Comparison of ENCODE assay signal across 14 cellular contexts in genomic region chr9:98007251-98007928, GRCh38. TPM values are rescaled to one million over a fixed set of nuclear protein-coding genes. Genes with fewer than 3 reads are reported as not detected.
A peak's percentile ranks its signal among the peaks of the same experiment; 100 is the strongest.
DNase-seq lines count a peak whose midpoint lies in the region; ATAC-seq and TF ChIP-seq lines count a peak whose summit lies in the region.
"Had no signal": no experiment of that assay in that cellular context is flagged by ENCODE, and none has a peak within 500 bp of the region (broad histone marks: within the 10 kb centered on the region; RNA-seq: fewer than 3 reads in every experiment).

No MANE protein-coding gene starts in this region.

- H3K36me3 Mint-ChIP-seq in CD4-positive, alpha-beta T cell (ENCODE audit: low read depth) = peaks cover 100% of the 10 kb centered on the region
- H3K36me3 Mint-ChIP-seq in activated T-helper 2 cell treated with anti-CD3 and anti-CD28 coated beads, Interferon-gamma antibody, Interleukin-2, Interleukin-4, amounts not matched to agents 10 μg/mL and 5 μg/mL and 100 μg/mL, durations not matched to agents 14 hours and 24 hours and 36 hours (ENCODE audit: low read depth) = peaks cover 91% of the 10 kb centered on the region

- intact Hi-C loops in CD4-positive, alpha-beta T cell (cut with DNase I, micrococcal nuclease) = no loop called here
- intact Hi-C loops in activated T-helper 2 cell treated with anti-CD3 and anti-CD28 coated beads, Interferon-gamma antibody, Interleukin-2, Interleukin-4, amounts not matched to agents 10 μg/mL and 5 μg/mL and 100 μg/mL, durations not matched to agents 14 hours and 24 hours and 36 hours (cut with micrococcal nuclease) = no loop called here
- intact Hi-C loops in ascending aorta (cut with DNase I) = no loop called here

- H3K27me3 Mint-ChIP-seq in CD4-positive, alpha-beta T cell = no peaks in the 10 kb centered on the region
- H3K27me3 Mint-ChIP-seq in activated T-helper 2 cell treated with anti-CD3 and anti-CD28 coated beads, Interferon-gamma antibody, Interleukin-2, Interleukin-4, amounts not matched to agents 10 μg/mL and 5 μg/mL and 100 μg/mL, durations not matched to agents 14 hours and 24 hours and 36 hours (ENCODE audit: low read depth) = no peaks in the 10 kb centered on the region

- no peak overlapping the region for H3K4me3 ChIP-seq in ascending aorta
- H3K4me3 ChIP-seq: esophagus squamous epithelium, right atrium auricular region had no signal

- peak; percentile 54 for ATAC-seq in CD4-positive, alpha-beta T cell (ENCODE audit: poor library complexity)
- ATAC-seq in GM18519 (IDR thresholded peaks at IDR 0.05; ENCODE audit: low FRiP score, unreplicated experiment) = no peak

- no peaks in the 10 kb centered on the region for H3K9me3 Mint-ChIP-seq in CD4-positive, alpha-beta T cell
- no peaks in the 10 kb centered on the region for H3K9me3 Mint-ChIP-seq in activated T-helper 2 cell treated with anti-CD3 and anti-CD28 coated beads, Interferon-gamma antibody, Interleukin-2, Interleukin-4, amounts not matched to agents 10 μg/mL and 5 μg/mL and 100 μg/mL, durations not matched to agents 14 hours and 24 hours and 36 hours
- H3K9me3 Mint-ChIP-seq: nephron had no signal

- H3K4me3 Mint-ChIP-seq in CD4-positive, alpha-beta T cell = no peak overlapping the region
- no peak overlapping the region for H3K4me3 Mint-ChIP-seq in activated T-helper 2 cell treated with anti-CD3 and anti-CD28 coated beads, Interferon-gamma antibody, Interleukin-2, Interleukin-4, amounts not matched to agents 10 μg/mL and 5 μg/mL and 100 μg/mL, durations not matched to agents 14 hours and 24 hours and 36 hours (ENCODE audit: low read depth)
- H3K4me3 Mint-ChIP-seq: nephron had no signal

- H3K36me3 ChIP-seq in ascending aorta = peaks cover 49 to 66% of the 10 kb centered on the region in 2 donors

- no peak for TF ChIP-seq CTCF in CD4-positive, alpha-beta T cell (IDR thresholded peaks at IDR 0.05)
- TF ChIP-seq CTCF in ascending aorta (IDR thresholded peaks at IDR 0.05) = no peak

- H3K4me1 ChIP-seq in ascending aorta = peaks cover 8 to 18% of the 10 kb centered on the region in 2 donors

- H3K9me3 ChIP-seq in CD4-positive, alpha-beta T cell (ENCODE audit: control insufficient read depth, low read length) = no peaks in the 10 kb centered on the region
- H3K9me3 ChIP-seq in ascending aorta = no peaks in the 10 kb centered on the region
- H3K9me3 ChIP-seq: esophagus squamous epithelium, right atrium auricular region had no signal

- H3K4me1 Mint-ChIP-seq in CD4-positive, alpha-beta T cell (ENCODE audit: low read depth) = peaks cover 61% of the 10 kb centered on the region
- H3K4me1 Mint-ChIP-seq in activated T-helper 2 cell treated with anti-CD3 and anti-CD28 coated beads, Interferon-gamma antibody, Interleukin-2, Interleukin-4, amounts not matched to agents 10 μg/mL and 5 μg/mL and 100 μg/mL, durations not matched to agents 14 hours and 24 hours and 36 hours (ENCODE audit: low read depth) = peaks cover 30% of the 10 kb centered on the region
- H3K4me1 Mint-ChIP-seq: nephron had no signal

- no peaks in the 10 kb centered on the region for H3K27me3 ChIP-seq in CD4-positive, alpha-beta T cell (ENCODE audit: control insufficient read depth, insufficient read depth, low read length)
- no peaks in the 10 kb centered on the region for H3K27me3 ChIP-seq in ascending aorta
- H3K27me3 ChIP-seq: esophagus squamous epithelium, right atrium auricular region had no signal

- DNase-seq in CD4-positive, alpha-beta T cell = no peak
- DNase-seq in HT1080 (ENCODE audit: low read depth) = peak; percentile 17
- no peak for DNase-seq in activated T-helper 2 cell treated with anti-CD3 and anti-CD28 coated beads, Interferon-gamma antibody, Interleukin-2, Interleukin-4, amounts not matched to agents 10 μg/mL and 5 μg/mL and 100 μg/mL, durations not matched to agents 14 hours and 24 hours and 36 hours (ENCODE audit: low spot score)
- peak; percentile 69 for DNase-seq in kidney tubule cell (ENCODE audit: low spot score)
- no peak for DNase-seq in ascending aorta (ENCODE audit: low spot score in 2 of 2)
- no peak for DNase-seq in cerebellum (ENCODE audit: low spot score)
- DNase-seq: activated gamma-delta T cell, esophagus squamous epithelium, hypothalamus, NCI-H1092, WERI-Rb-1 had no signal

- no peak overlapping the region for H3K27ac ChIP-seq in CD4-positive, alpha-beta T cell (ENCODE audit: low read depth, low read length)
- no peak overlapping the region for H3K27ac ChIP-seq in ascending aorta
- H3K27ac ChIP-seq: esophagus squamous epithelium, right atrium auricular region, WERI-Rb-1 had no signal

- CTCF ChIA-PET in CD4-positive, alpha-beta T cell (lab: Charles Lee) = interaction anchor here (1.2 kb wide), 1 partner anchor 11 kb away, joined by 3 read pairs; no protein-coding TSS in a partner anchor

- H3K27ac Mint-ChIP-seq in CD4-positive, alpha-beta T cell = peak overlapping the region; percentile 59
- peak overlapping the region; percentile 50 for H3K27ac Mint-ChIP-seq in activated T-helper 2 cell treated with anti-CD3 and anti-CD28 coated beads, Interferon-gamma antibody, Interleukin-2, Interleukin-4, amounts not matched to agents 10 μg/mL and 5 μg/mL and 100 μg/mL, durations not matched to agents 14 hours and 24 hours and 36 hours
- H3K27ac Mint-ChIP-seq: nephron had no signal

- POLR2A ChIA-PET in CD4-positive, alpha-beta T cell (lab: Charles Lee) = no interaction called here

RNA-seq across cellular contexts. Expression of gene ANP32B, which starts 24.2 kb away (rescaled TPM):
- total RNA-seq in CD4-positive, alpha-beta T cell = 100 to 1,000 TPM; 178 to 192 TPM
- total RNA-seq in HT1080 (2014; rRNA removed; shearing (Covaris generic)) = 16.8 and 53.1 TPM in 2 replicates
- 258 and 297 TPM in 2 replicates for polyA plus RNA-seq in HT1080 (2015; cell fraction: cytosol; rRNA removed)
- polyA plus RNA-seq in HT1080 (2015; cell fraction: nucleus; rRNA removed) = 96.3 and 102 TPM in 2 replicates
- 307 and 323 TPM in 2 replicates for total RNA-seq in activated T-helper 2 cell treated with anti-CD3 and anti-CD28 coated beads, Interferon-gamma antibody, Interleukin-2, Interleukin-4, amounts not matched to agents 10 μg/mL and 5 μg/mL and 100 μg/mL, durations not matched to agents 14 hours and 24 hours and 36 hours
- total RNA-seq in ascending aorta = 13.9 TPM
- 7.8 TPM for total RNA-seq in cerebellum

RNA-seq across cellular contexts. Expression of gene NANS, which starts 49.1 kb away (rescaled TPM):
- total RNA-seq in CD4-positive, alpha-beta T cell = 10 to 100 TPM; 70.5 to 74.0 TPM
- 92.2 and 93.3 TPM in 2 replicates for total RNA-seq in HT1080 (2014; rRNA removed; shearing (Covaris generic))
- polyA plus RNA-seq in HT1080 (2015; cell fraction: cytosol; rRNA removed) = 59.2 and 68.4 TPM in 2 replicates
- polyA plus RNA-seq in HT1080 (2015; cell fraction: nucleus; rRNA removed) = 45.9 and 50.4 TPM in 2 replicates
- 63.4 and 64.7 TPM in 2 replicates for total RNA-seq in activated T-helper 2 cell treated with anti-CD3 and anti-CD28 coated beads, Interferon-gamma antibody, Interleukin-2, Interleukin-4, amounts not matched to agents 10 μg/mL and 5 μg/mL and 100 μg/mL, durations not matched to agents 14 hours and 24 hours and 36 hours
- total RNA-seq in ascending aorta (40.7 TPM), cerebellum (11.6 TPM)

Comparison
In these comparisons a context has a peak if more than half of its experiments do, and no peak if none do; other contexts are left out.
1. DNase-seq: peak in HT1080 (single experiment) and kidney tubule cell (single experiment); none in CD4-positive, alpha-beta T cell (0 of 10), activated T-helper 2 cell treated with anti-CD3 and anti-CD28 coated beads, Interferon-gamma antibody, Interleukin-2, Interleukin-4, amounts not matched to agents 10 μg/mL and 5 μg/mL and 100 μg/mL, durations not matched to agents 14 hours and 24 hours and 36 hours (single experiment), ascending aorta (0 of 2) and cerebellum (single experiment).